8 cellular contexts compared by ENCODE assay signal in the genomic region with DNA sequence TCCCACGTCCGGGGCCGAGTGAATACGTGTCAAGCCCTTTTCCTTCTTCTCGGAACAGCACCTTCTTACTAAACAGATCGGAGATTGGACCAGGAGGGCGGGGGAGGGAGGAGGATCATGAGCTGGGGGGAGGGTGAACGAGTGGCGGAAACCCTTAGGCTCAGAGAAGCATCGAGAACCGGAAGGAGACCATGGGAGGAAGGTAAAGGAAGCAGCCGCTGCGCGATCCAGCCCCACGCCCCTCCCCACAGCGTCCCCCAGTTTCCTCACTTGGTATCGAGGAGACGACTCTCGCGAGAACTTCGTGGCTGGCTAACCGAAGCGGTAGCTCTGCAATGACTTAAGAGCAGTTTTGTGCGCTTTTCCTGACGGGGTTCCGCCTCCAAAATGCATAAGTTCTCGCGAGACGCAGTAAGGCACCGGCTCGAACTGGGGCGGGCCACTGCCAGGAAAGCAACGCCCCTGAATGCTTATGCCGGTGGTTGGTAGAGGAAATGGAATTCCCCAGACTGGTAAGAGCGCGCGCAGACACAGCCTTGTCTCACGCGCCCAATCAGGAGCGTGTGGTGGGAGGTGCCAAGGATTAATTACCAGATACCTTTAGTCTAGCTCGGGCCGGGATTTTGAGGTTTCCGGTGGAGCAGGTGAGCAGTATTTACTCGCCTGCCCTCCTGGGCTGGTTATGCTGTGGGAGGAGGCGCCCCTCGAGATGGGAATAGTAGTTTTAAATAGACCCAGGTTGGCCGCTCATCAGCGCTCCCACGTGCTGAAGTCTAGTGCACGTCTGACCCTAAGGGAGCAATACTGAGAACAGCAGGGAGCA. TPM values are rescaled to one million over a fixed set of nuclear protein-coding genes. Genes with fewer than 3 reads are reported as not detected.
A peak's percentile ranks its signal among the peaks of the same experiment; 100 is the strongest.
DNase-seq lines count a peak whose midpoint lies in the region; ATAC-seq and TF ChIP-seq lines count a peak whose summit lies in the region.

No MANE protein-coding gene starts in this region.

- intact Hi-C loops in prostate gland (cut with DNase I): loop anchor here (1.0 to 10.0 kb wide), 7 partner anchors 40 to 393 kb away; a partner anchor contains a TSS

- ATAC-seq in GM18502 (IDR thresholded peaks at IDR 0.05; ENCODE audit: poor library complexity, unreplicated experiment) (peak; percentile 87), HG02938 (IDR thresholded peaks at IDR 0.05; ENCODE audit: unreplicated experiment) (peak; percentile 83), T-helper 17 cell (peak; percentile 78)

- no peaks in the 10 kb centered on the region for H3K9me3 ChIP-seq in T-helper 17 cell (ENCODE audit: control insufficient read depth, low read length, poor library complexity, severe bottlenecking)
- H3K9me3 ChIP-seq in right atrium auricular region: no peaks in the 10 kb centered on the region
- H3K9me3 ChIP-seq in prostate gland: no peaks in the 10 kb centered on the region

- WGBS in prostate gland: under 1% methylated on average over 37 of the region's 50 CpGs
- WGBS in urinary bladder: under 1% methylated on average over 50 of the region's 50 CpGs

- H3K27ac ChIP-seq in right atrium auricular region: peak overlapping the region; percentile 100
- peak overlapping the region; percentile 100 for H3K27ac ChIP-seq in prostate gland
- peak overlapping the region; percentile 100 for H3K27ac ChIP-seq in urinary bladder (ENCODE audit: low read depth)

- H3K27me3 Mint-ChIP-seq in T-helper 17 cell: no peaks in the 10 kb centered on the region

- H3K36me3 Mint-ChIP-seq in T-helper 17 cell (ENCODE audit: low read depth): peaks cover 4% of the 10 kb centered on the region

- peak; percentile 70 for TF ChIP-seq POLR2A in prostate gland (IDR thresholded peaks at IDR 0.05)

- peaks cover 9% of the 10 kb centered on the region for H3K36me3 ChIP-seq in right atrium auricular region
- no peaks in the 10 kb centered on the region for H3K36me3 ChIP-seq in prostate gland
- no peaks in the 10 kb centered on the region for H3K36me3 ChIP-seq in urinary bladder (ENCODE audit: insufficient read depth)

- H3K4me1 ChIP-seq in right atrium auricular region (peaks cover 0 to 29% of the 10 kb centered on the region in 2 donors), prostate gland (replicated peaks) (no peaks in the 10 kb centered on the region), urinary bladder (ENCODE audit: insufficient read depth) (no peaks in the 10 kb centered on the region)

- no peak overlapping the region for H3K27ac Mint-ChIP-seq in T-helper 17 cell

- no peak overlapping the region for H3K4me3 Mint-ChIP-seq in T-helper 17 cell

- peak; percentile 99 for DNase-seq in NCI-H1694 treated with DMSO at 0.1 percent for 48 hours (lab: John Stamatoyannopoulos, UW)
- peak; percentile 94 to 98 (median 96) for DNase-seq in T-helper 17 cell
- peak; percentile 73 to 99 (median 97) for DNase-seq in anterior cingulate cortex (lab: John Stamatoyannopoulos, UW)
- DNase-seq in right atrium auricular region (ENCODE audit: low spot score): peak; percentile 100
- peak; percentile 99 for DNase-seq in prostate gland (ENCODE audit: low spot score)

- peaks cover 37% of the 10 kb centered on the region for H3K4me1 Mint-ChIP-seq in T-helper 17 cell

- TF ChIP-seq CTCF in right atrium auricular region (IDR thresholded peaks at IDR 0.05): peak in 1 of 2 donors; percentile 14
- TF ChIP-seq CTCF in prostate gland (IDR thresholded peaks at IDR 0.05): peak in 2 of 4 experiments; percentile 3 to 14

- no peaks in the 10 kb centered on the region for H3K27me3 ChIP-seq in right atrium auricular region
- no peaks in the 10 kb centered on the region for H3K27me3 ChIP-seq in prostate gland (replicated peaks; ENCODE audit: insufficient read depth)

- H3K4me3 ChIP-seq in right atrium auricular region: peak overlapping the region; percentile 93 to 97
- H3K4me3 ChIP-seq in prostate gland: peak overlapping the region; percentile 92 to 97
- H3K4me3 ChIP-seq in urinary bladder (ENCODE audit: low read depth, low read length): peak overlapping the region; percentile 77

RNA-seq across cellular contexts. Expression of a gene that starts 0.5 kb away (rescaled TPM):
- total RNA-seq in T-helper 17 cell: 100 to 1,000 TPM; 526 to 528 TPM
- total RNA-seq in right atrium auricular region: 100 to 1,000 TPM; 288 to 322 TPM
- 100 to 1,000 TPM; 318 to 370 TPM for total RNA-seq in prostate gland
- total RNA-seq in urinary bladder: 285 TPM
- 220 TPM for polyA plus RNA-seq in urinary bladder

RNA-seq across cellular contexts. Expression of a gene that starts 40.9 kb away (rescaled TPM):
- 10 to 100 TPM; 14.3 to 14.4 TPM for total RNA-seq in T-helper 17 cell
- total RNA-seq in right atrium auricular region: 10 to 100 TPM; 10.5 to 11.5 TPM
- total RNA-seq in prostate gland: 10 to 100 TPM in 1 of 2 donors, 1 to 10 TPM in 1; 4.2 to 16.4 TPM
- 36.7 TPM for total RNA-seq in urinary bladder
- polyA plus RNA-seq in urinary bladder: 19.2 TPM

Comparison
In these comparisons a context has a peak if more than half of its experiments do, and no peak if none do; other contexts are left out.
1. Peak in every context shown above with its lines: DNase-seq, ATAC-seq, H3K4me3 ChIP-seq and H3K27ac ChIP-seq.